ENCODE assay signal across 8 cellular contexts in the genomic region with DNA sequence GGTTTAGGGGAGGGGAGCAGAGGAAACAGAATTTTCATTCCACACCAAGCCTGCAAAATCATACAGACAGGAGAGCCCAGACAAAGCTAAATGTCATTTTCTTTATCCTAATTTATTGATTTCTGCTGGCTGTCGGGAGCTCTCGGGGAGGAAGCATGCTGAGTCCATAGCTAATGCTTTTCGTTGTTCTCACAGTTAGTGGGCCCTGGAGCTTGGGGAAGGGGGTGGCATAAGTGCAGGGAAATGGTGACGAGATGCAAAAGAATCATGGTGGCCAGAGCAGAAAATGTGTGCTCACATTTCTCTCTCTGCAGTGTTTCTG.
DNase-seq lines count a peak whose midpoint lies in the region; ATAC-seq and TF ChIP-seq lines count a peak whose summit lies in the region.

No MANE protein-coding gene starts in this region.

- ATAC-seq in activated CD8-positive, alpha-beta memory T cell treated with anti-CD3 and anti-CD28 coated beads, Interleukin-2, amount 10 ng/mL, durations not matched to agents 7 days and 5 days = no peak
- no peak for ATAC-seq in HG03095 (IDR thresholded peaks at IDR 0.05; ENCODE audit: unreplicated experiment)

- H3K27me3 ChIP-seq in liver (ENCODE audit: control insufficient read depth in 4 of 4, insufficient read depth in 4 of 4, low read length in 3 of 4) = no peaks in the 10 kb centered on the region
- no peaks in the 10 kb centered on the region for H3K27me3 ChIP-seq in thyroid gland

- no peaks in the 10 kb centered on the region for H3K27me3 Mint-ChIP-seq in activated CD8-positive, alpha-beta memory T cell treated with anti-CD3 and anti-CD28 coated beads, Interleukin-2, amount 10 ng/mL, durations not matched to agents 7 days and 5 days
- no peaks in the 10 kb centered on the region for H3K27me3 Mint-ChIP-seq in activated T-helper 1 cell treated with anti-CD3 and anti-CD28 coated beads, Interleukin-12 subunit alpha, Interleukin-12 subunit beta, Interleukin-2, Interleukin-4 antibody, amounts not matched to agents 30 ng/mL and 10 ng/mL and 1 ng/mL, durations not matched to agents 14 hours and 24 hours and 36 hours (ENCODE audit: insufficient read depth)

- H3K4me1 Mint-ChIP-seq in activated CD8-positive, alpha-beta memory T cell treated with anti-CD3 and anti-CD28 coated beads, Interleukin-2, amount 10 ng/mL, durations not matched to agents 7 days and 5 days = peaks cover 49% of the 10 kb centered on the region
- peaks cover 67% of the 10 kb centered on the region for H3K4me1 Mint-ChIP-seq in activated T-helper 1 cell treated with anti-CD3 and anti-CD28 coated beads, Interleukin-12 subunit alpha, Interleukin-12 subunit beta, Interleukin-2, Interleukin-4 antibody, amounts not matched to agents 30 ng/mL and 10 ng/mL and 1 ng/mL, durations not matched to agents 14 hours and 24 hours and 36 hours (ENCODE audit: low read depth)

- peaks cover under 1% of the 10 kb centered on the region for H3K9me3 Mint-ChIP-seq in activated CD8-positive, alpha-beta memory T cell treated with anti-CD3 and anti-CD28 coated beads, Interleukin-2, amount 10 ng/mL, durations not matched to agents 7 days and 5 days (ENCODE audit: low read depth)
- H3K9me3 Mint-ChIP-seq in activated T-helper 1 cell treated with anti-CD3 and anti-CD28 coated beads, Interleukin-12 subunit alpha, Interleukin-12 subunit beta, Interleukin-2, Interleukin-4 antibody, amounts not matched to agents 30 ng/mL and 10 ng/mL and 1 ng/mL, durations not matched to agents 14 hours and 24 hours and 36 hours = peaks cover 17% of the 10 kb centered on the region

- TF ChIP-seq RAD21 in liver (IDR thresholded peaks at IDR 0.05) = peak in 1 of 2 donors; percentile 1

- H3K4me1 ChIP-seq in liver (ENCODE audit: control insufficient read depth in 4 of 4, insufficient read depth in 4 of 4, low read length in 3 of 4) = peaks cover 0 to 10% (median 0%) of the 10 kb centered on the region in 4 donors
- peaks cover 41 to 46% of the 10 kb centered on the region in 2 donors for H3K4me1 ChIP-seq in thyroid gland

- H3K9me3 ChIP-seq in liver (ENCODE audit: control insufficient read depth in 4 of 4, low read length in 3 of 4) (no peaks in the 10 kb centered on the region), thyroid gland (no peaks in the 10 kb centered on the region)

- TF ChIP-seq CTCF in liver (IDR thresholded peaks at IDR 0.05; ENCODE audit: low read depth, low read length, missing input control) (no peak), thyroid gland (IDR thresholded peaks at IDR 0.05) (no peak)

- peak overlapping the region; percentile 98 for H3K27ac Mint-ChIP-seq in activated CD8-positive, alpha-beta memory T cell treated with anti-CD3 and anti-CD28 coated beads, Interleukin-2, amount 10 ng/mL, durations not matched to agents 7 days and 5 days
- H3K27ac Mint-ChIP-seq in activated T-helper 1 cell treated with anti-CD3 and anti-CD28 coated beads, Interleukin-12 subunit alpha, Interleukin-12 subunit beta, Interleukin-2, Interleukin-4 antibody, amounts not matched to agents 30 ng/mL and 10 ng/mL and 1 ng/mL, durations not matched to agents 14 hours and 24 hours and 36 hours = peak overlapping the region; percentile 97

- peak overlapping the region; percentile 71 for H3K4me3 Mint-ChIP-seq in activated CD8-positive, alpha-beta memory T cell treated with anti-CD3 and anti-CD28 coated beads, Interleukin-2, amount 10 ng/mL, durations not matched to agents 7 days and 5 days
- H3K4me3 Mint-ChIP-seq in activated T-helper 1 cell treated with anti-CD3 and anti-CD28 coated beads, Interleukin-12 subunit alpha, Interleukin-12 subunit beta, Interleukin-2, Interleukin-4 antibody, amounts not matched to agents 30 ng/mL and 10 ng/mL and 1 ng/mL, durations not matched to agents 14 hours and 24 hours and 36 hours = peak overlapping the region; percentile 74

- H3K27ac ChIP-seq in liver (ENCODE audit: low read depth in 1 of 2, low read length in 2 of 2) (peak overlapping the region in 1 of 2 donors; percentile 44), thyroid gland (peak overlapping the region; percentile 64 to 87 (median 82))

- H3K9ac ChIP-seq in liver (ENCODE audit: low read depth in 1 of 2, low read length in 2 of 2) = peak overlapping the region in 1 of 2 donors; percentile 1

- H3K36me3 ChIP-seq in liver (ENCODE audit: control insufficient read depth in 4 of 4, insufficient read depth in 3 of 4, low read depth in 1 of 4, low read length in 3 of 4) = no peaks in the 10 kb centered on the region
- no peaks in the 10 kb centered on the region for H3K36me3 ChIP-seq in thyroid gland

- H3K4me3 ChIP-seq in liver (ENCODE audit: low read depth in 1 of 3, low read length in 3 of 3) = no peak overlapping the region
- no peak overlapping the region for H3K4me3 ChIP-seq in thyroid gland (replicated peaks in 1 of 3)

- DNase-seq in activated CD8-positive, alpha-beta memory T cell treated with anti-CD3 and anti-CD28 coated beads, Interleukin-2, amount 10 ng/mL, durations not matched to agents 7 days and 5 days = no peak
- DNase-seq in activated CD8-positive, alpha-beta memory T cell treated with anti-CD3 and anti-CD28 coated beads, Interleukin-2, amount 50 U/mL, for 48 hours = no peak
- no peak for DNase-seq in activated T-helper 1 cell treated with anti-CD3 and anti-CD28 coated beads, Interleukin-12 subunit alpha, Interleukin-12 subunit beta, Interleukin-2, Interleukin-4 antibody, amounts not matched to agents 30 ng/mL and 10 ng/mL and 1 ng/mL, durations not matched to agents 14 hours and 24 hours and 36 hours (ENCODE audit: low spot score)
- DNase-seq in thyroid gland (no peak), NCI-H82 (lab: John Stamatoyannopoulos, UW) (no peak), epidermal melanocyte (ENCODE audit: insufficient read length, low spot score) (no peak)

- intact Hi-C loops in activated T-helper 1 cell treated with anti-CD3 and anti-CD28 coated beads, Interleukin-12 subunit alpha, Interleukin-12 subunit beta, Interleukin-2, Interleukin-4 antibody, amounts not matched to agents 30 ng/mL and 10 ng/mL and 1 ng/mL, durations not matched to agents 14 hours and 24 hours and 36 hours (cut with micrococcal nuclease) = loop anchor here (1.0 to 2.0 kb wide), 12 partner anchors 31 to 425 kb away; no protein-coding TSS in a partner anchor
- intact Hi-C loops in thyroid gland (cut with DNase I) = loop anchor here (10.0 kb wide), 1 partner anchor 211 kb away; no protein-coding TSS in a partner anchor

- 40% methylated on average over 4 of the region's 4 CpGs for WGBS in liver
- 42 to 52% methylated on average over 4 of the region's 4 CpGs for WGBS in thyroid gland, 2 donors

- peaks cover 11% of the 10 kb centered on the region for H3K36me3 Mint-ChIP-seq in activated CD8-positive, alpha-beta memory T cell treated with anti-CD3 and anti-CD28 coated beads, Interleukin-2, amount 10 ng/mL, durations not matched to agents 7 days and 5 days
- peaks cover 12% of the 10 kb centered on the region for H3K36me3 Mint-ChIP-seq in activated T-helper 1 cell treated with anti-CD3 and anti-CD28 coated beads, Interleukin-12 subunit alpha, Interleukin-12 subunit beta, Interleukin-2, Interleukin-4 antibody, amounts not matched to agents 30 ng/mL and 10 ng/mL and 1 ng/mL, durations not matched to agents 14 hours and 24 hours and 36 hours (ENCODE audit: low read depth)

- CTCF ChIA-PET in activated CD8-positive, alpha-beta memory T cell treated with anti-CD3 and anti-CD28 coated beads, Interleukin-2, amount 10 ng/mL, durations not matched to agents 7 days and 5 days (lab: Charles Lee) = interaction anchor here (0.7 to 2.7 kb wide), 9 partner anchors 12 to 202 kb away, joined by 3 to 13 read pairs (median 4); no protein-coding TSS in a partner anchor

- no peak for TF ChIP-seq POLR2A in thyroid gland (IDR thresholded peaks at IDR 0.05)

TF ChIP-seq in liver, 16 proteins besides CTCF, POLR2A, EP300 and RAD21:
- TF ChIP-seq EGR1 (IDR thresholded peaks at IDR 0.05; ENCODE audit: low read depth in 2 of 2) = no peak
- TF ChIP-seq, protein P1, sequence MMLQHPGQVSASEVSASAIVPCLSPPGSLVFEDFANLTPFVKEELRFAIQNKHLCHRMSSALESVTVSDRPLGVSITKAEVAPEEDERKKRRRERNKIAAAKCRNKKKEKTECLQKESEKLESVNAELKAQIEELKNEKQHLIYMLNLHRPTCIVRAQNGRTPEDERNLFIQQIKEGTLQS (IDR thresholded peaks at IDR 0.05) = no peak
- no peak for TF ChIP-seq SP1 (IDR thresholded peaks at IDR 0.05)
- TF ChIP-seq YY1 (IDR thresholded peaks at IDR 0.05) = peak; percentile 7
- no peak for TF ChIP-seq NR2F2 (IDR thresholded peaks at IDR 0.05)
- no peak for TF ChIP-seq RXRA (IDR thresholded peaks at IDR 0.05)
